Comparison of ENCODE assay signal across 8 cellular contexts in genomic region chr3:52851348-52851747, GRCh38. TPM values are rescaled to one million over a fixed set of nuclear protein-coding genes. Genes with fewer than 3 reads are reported as not detected.
DNase-seq lines count a peak whose midpoint lies in the region; ATAC-seq and TF ChIP-seq lines count a peak whose summit lies in the region.

No MANE protein-coding gene starts in this region.

- peak; percentile 90 for ATAC-seq in activated CD8-positive, alpha-beta T cell treated with anti-CD3 and anti-CD28 coated beads for 36 hours
- ATAC-seq in sciatic nerve (peak; percentile 21), HG03159 (IDR thresholded peaks at IDR 0.05; ENCODE audit: unreplicated experiment) (no peak), HG02623 (IDR thresholded peaks at IDR 0.05; ENCODE audit: unreplicated experiment) (no peak)

- no peaks in the 10 kb centered on the region for H3K27me3 Mint-ChIP-seq in activated CD8-positive, alpha-beta T cell treated with anti-CD3 and anti-CD28 coated beads for 36 hours

- no peak overlapping the region for H3K27ac Mint-ChIP-seq in activated CD8-positive, alpha-beta T cell treated with anti-CD3 and anti-CD28 coated beads for 36 hours

- no peaks in the 10 kb centered on the region for H3K4me1 Mint-ChIP-seq in activated CD8-positive, alpha-beta T cell treated with anti-CD3 and anti-CD28 coated beads for 36 hours (ENCODE audit: low read depth)

- CTCF ChIA-PET in activated CD8-positive, alpha-beta T cell treated with anti-CD3 and anti-CD28 coated beads for 36 hours (lab: Charles Lee): interaction anchor here (0.6 to 1.6 kb wide), 11 partner anchors 13 to 258 kb away, joined by 3 to 8 read pairs (median 3); partner anchors contain the start of genes MUSTN1 and STIMATE

- intact Hi-C loops in activated CD8-positive, alpha-beta T cell treated with anti-CD3 and anti-CD28 coated beads for 36 hours (cut with micrococcal nuclease): loop anchor here (2.0 kb wide), 1 partner anchor 221 kb away; no protein-coding TSS in a partner anchor
- intact Hi-C loops in sciatic nerve (cut with DNase I): no loop called here

- DNase-seq in AG10803 (ENCODE audit: low read depth) (peak; percentile 56), NCI-H2029 treated with DMSO at 0.1 percent for 48 hours (lab: John Stamatoyannopoulos, UW) (peak; percentile 20), glomerular visceral epithelial cell (ENCODE audit: extremely low spot score) (peak; percentile 48), sciatic nerve (ENCODE audit: low spot score) (no peak)
- DNase-seq in activated CD8-positive, alpha-beta T cell treated with anti-CD3 and anti-CD28 coated beads for 36 hours: peak; percentile 37

- H3K4me3 Mint-ChIP-seq in activated CD8-positive, alpha-beta T cell treated with anti-CD3 and anti-CD28 coated beads for 36 hours: no peak overlapping the region

- POLR2A ChIA-PET in activated CD8-positive, alpha-beta T cell treated with anti-CD3 and anti-CD28 coated beads for 36 hours (lab: Charles Lee): no interaction called here

- H3K36me3 Mint-ChIP-seq in activated CD8-positive, alpha-beta T cell treated with anti-CD3 and anti-CD28 coated beads for 36 hours (ENCODE audit: low read depth): no peaks in the 10 kb centered on the region

- no peak overlapping the region for H3K4me3 ChIP-seq in AG10803 (ENCODE audit: low read length)

- H3K9me3 Mint-ChIP-seq in activated CD8-positive, alpha-beta T cell treated with anti-CD3 and anti-CD28 coated beads for 36 hours: no peaks in the 10 kb centered on the region

- TF ChIP-seq CTCF in AG10803 (conservative IDR thresholded peaks at IDR 0.05; ENCODE audit: low read length): peak; percentile 70
- TF ChIP-seq CTCF in GM12873 (IDR thresholded peaks at IDR 0.05; ENCODE audit: insufficient read depth, low read depth, low read length, missing control alignments): peak; percentile 75
- TF ChIP-seq CTCF in activated CD8-positive, alpha-beta T cell treated with anti-CD3 and anti-CD28 coated beads for 36 hours (IDR thresholded peaks at IDR 0.05): peak; percentile 64

RNA-seq across cellular contexts. Expression of gene MUSTN1, which starts 16.5 kb away (rescaled TPM):
- total RNA-seq in activated CD8-positive, alpha-beta T cell treated with anti-CD3 and anti-CD28 coated beads for 36 hours: not detected
- 23.9 TPM for total RNA-seq in sciatic nerve

RNA-seq across cellular contexts. Expression of gene ITIH4, which starts 20.9 kb away (rescaled TPM):
- total RNA-seq in activated CD8-positive, alpha-beta T cell treated with anti-CD3 and anti-CD28 coated beads for 36 hours: 1 to 10 TPM; 3.9 to 5.5 TPM
- total RNA-seq in sciatic nerve: 16.3 TPM

RNA-seq across cellular contexts. Expression of gene STIMATE, which starts 46.0 kb away (rescaled TPM):
- total RNA-seq in activated CD8-positive, alpha-beta T cell treated with anti-CD3 and anti-CD28 coated beads for 36 hours: 10 to 100 TPM; 17.3 to 18.3 TPM
- total RNA-seq in sciatic nerve: 22.6 TPM

RNA-seq across cellular contexts. Expression of gene ITIH3, which starts 56.8 kb away (rescaled TPM):
- not detected for total RNA-seq in activated CD8-positive, alpha-beta T cell treated with anti-CD3 and anti-CD28 coated beads for 36 hours
- total RNA-seq in sciatic nerve: 22.0 TPM

Comparison
In these comparisons a context has a peak if more than half of its experiments do, and no peak if none do; other contexts are left out.
1. ATAC-seq: peak in activated CD8-positive, alpha-beta T cell treated with anti-CD3 and anti-CD28 coated beads for 36 hours (single experiment) and sciatic nerve (single experiment); none in HG03159 (single experiment) and HG02623 (single experiment).
2. RNA of gene MUSTN1, which starts 16.5 kb away (total RNA-seq): 23.9 TPM in sciatic nerve (single experiment); not detected in activated CD8-positive, alpha-beta T cell treated with anti-CD3 and anti-CD28 coated beads for 36 hours; every median in the first group is over 10 times any median in the second.
3. Peak in every context shown above with its lines, with median percentiles within 50 percentile points of each other: CTCF ChIP-seq.